In the genomic region with DNA sequence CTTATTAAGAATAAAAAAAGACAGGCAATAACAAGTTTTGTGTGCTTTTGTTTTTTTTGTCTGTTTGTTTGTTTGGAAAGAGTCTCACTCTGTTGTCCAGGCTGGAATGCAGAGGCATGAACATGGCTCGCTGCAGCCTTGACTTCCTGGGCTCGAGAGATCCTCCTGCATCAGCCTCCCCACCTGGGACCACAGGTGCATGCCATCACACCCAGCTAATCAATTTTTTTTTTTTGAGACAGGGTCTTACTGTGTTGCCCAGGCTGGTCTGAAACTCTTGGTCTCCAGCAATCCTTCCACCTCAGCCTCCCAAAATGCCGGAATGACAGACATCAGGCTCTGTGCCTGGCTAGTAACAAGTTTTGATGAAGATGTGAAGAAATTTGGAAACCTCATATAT, we compare ENCODE assay signal across 8 cellular contexts.
"Had no signal": no experiment of that assay in that cellular context is flagged by ENCODE, and none has a peak within 500 bp of the region (broad histone marks: within the 10 kb centered on the region; RNA-seq: fewer than 3 reads in every experiment).

No MANE protein-coding gene starts in this region.

- H3K27ac Mint-ChIP-seq: GM23338, IgD-negative memory B cell had no signal

- H3K4me2 ChIP-seq: GM23338 had no signal

- H3K4me3 Mint-ChIP-seq: GM23338, H9 had no signal

- H3K4me3 ChIP-seq: GM23338 had no signal

- ATAC-seq: GM23338 had no signal

- H3K9me3 Mint-ChIP-seq: GM23338, H9, IgD-negative memory B cell had no signal

- H3K27me3 Mint-ChIP-seq: IgD-negative memory B cell had no signal

- DNase-seq: H9, HCEC 1CT, KG1 had no signal

- H3K4me1 Mint-ChIP-seq: GM23338, H9 had no signal

- H2AFZ ChIP-seq: GM23338 had no signal

- FAIRE-seq: H1, H54, HTR-8/SVneo had no signal
